Comparison of ENCODE assay signal across 1 cellular context in the genomic region with DNA sequence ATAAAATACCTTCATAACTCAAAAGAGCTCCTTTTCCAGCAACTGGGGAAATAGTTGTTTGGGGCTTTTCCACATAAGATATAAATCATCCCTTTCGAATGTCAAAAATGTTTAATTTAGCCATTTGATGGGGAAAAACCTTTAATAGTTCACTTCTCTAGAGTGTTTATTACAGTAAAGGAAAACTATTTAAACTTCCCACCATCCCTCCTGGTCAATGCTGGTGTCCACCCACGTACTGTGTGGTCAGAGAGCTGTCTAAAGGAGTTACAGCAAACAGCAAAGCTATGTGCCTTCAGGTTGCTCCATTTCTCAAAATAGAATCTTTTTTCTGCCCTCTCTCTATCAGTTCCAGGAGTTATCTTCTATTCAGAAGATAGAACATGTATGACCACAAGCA.
TF ChIP-seq lines count a peak whose summit lies in the region.

No MANE protein-coding gene starts in this region.

TF ChIP-seq in IMR-90, 13 proteins besides CTCF, POLR2A, EP300 and RAD21 (continued from another document):
- TF ChIP-seq RCOR1 (IDR thresholded peaks at IDR 0.05; ENCODE audit: insufficient replicate concordance, low read length) (no peak), MXI1 (IDR thresholded peaks at IDR 0.05; ENCODE audit: borderline replicate concordance, low read depth, low read length) (0 out of 2 replicates have a peak, but pooled peaks have one; percentile 43), RFX5 (IDR thresholded peaks at IDR 0.05; ENCODE audit: low read depth, low read length) (no peak), USF2 (IDR thresholded peaks at IDR 0.05; ENCODE audit: low read depth, low read length) (no peak), BHLHE40 (IDR thresholded peaks at IDR 0.05; ENCODE audit: low read depth, low read length) (no peak), CHD1 (IDR thresholded peaks at IDR 0.05; ENCODE audit: low read depth, low read length) (no peak)
